ENCODE assay signal across 9 cellular contexts in the genomic region with DNA sequence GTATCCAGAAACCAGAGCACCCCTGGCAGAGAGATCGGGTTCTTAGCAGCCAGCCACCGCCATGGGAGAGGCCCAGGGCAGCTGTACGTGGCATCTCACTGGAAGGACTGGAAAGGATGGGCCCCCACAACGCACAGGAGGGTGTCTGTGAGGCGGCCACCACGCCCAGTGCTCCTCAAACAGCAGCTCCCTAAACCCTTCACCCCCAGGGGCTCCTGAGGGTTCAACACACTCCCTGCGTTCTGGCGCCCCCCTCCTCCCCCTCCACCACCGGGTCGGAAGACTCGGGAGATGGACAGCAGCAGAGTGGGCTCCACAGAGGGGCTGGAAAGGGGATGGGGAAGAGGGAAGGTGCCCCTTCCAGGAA. TPM values are rescaled to one million over a fixed set of nuclear protein-coding genes. Genes with fewer than 3 reads are reported as not detected.
DNase-seq lines count a peak whose midpoint lies in the region; ATAC-seq and TF ChIP-seq lines count a peak whose summit lies in the region.
"Had no signal": no experiment of that assay in that cellular context is flagged by ENCODE, and none has a peak within 500 bp of the region (broad histone marks: within the 10 kb centered on the region; RNA-seq: fewer than 3 reads in every experiment).

No MANE protein-coding gene starts in this region.

- H3K27ac ChIP-seq in testis = peak overlapping the region; percentile 50

- peak overlapping the region; percentile 61 for H3K4me3 ChIP-seq in iPS-11a (ENCODE audit: low read depth, low read length)
- H3K4me3 ChIP-seq in testis = peak overlapping the region; percentile 51 to 52

- CTCF ChIA-PET in activated B cell treated with CpG ODN at 0.5 μM for 24 hours (lab: Charles Lee) = no interaction called here

- TF ChIP-seq POLR2A in testis (IDR thresholded peaks at IDR 0.05) = no peak

- H3K9me3 Mint-ChIP-seq in activated T-cell treated with anti-CD3 and anti-CD28 coated beads, Interleukin-2, amount 50 U/mL, for 24 hours = no peaks in the 10 kb centered on the region
- H3K9me3 Mint-ChIP-seq in activated B cell treated with CpG ODN at 0.5 μM for 24 hours = no peaks in the 10 kb centered on the region

- H3K4me1 ChIP-seq in testis = peaks cover 11% of the 10 kb centered on the region

- H3K4me1 Mint-ChIP-seq in activated T-cell treated with anti-CD3 and anti-CD28 coated beads, Interleukin-2, amount 50 U/mL, for 24 hours (ENCODE audit: low read depth) = peaks cover 8% of the 10 kb centered on the region
- peaks cover 18% of the 10 kb centered on the region for H3K4me1 Mint-ChIP-seq in activated B cell treated with CpG ODN at 0.5 μM for 24 hours

- 25 to 33% methylated on average over 4 to 8 of the region's 11 CpGs for WGBS in testis, 2 donors

- H3K27me3 ChIP-seq in testis = no peaks in the 10 kb centered on the region

- POLR2A ChIA-PET in activated B cell treated with CpG ODN at 0.5 μM for 24 hours (lab: Charles Lee) = interaction anchor here (4.2 kb wide), 1 partner anchor 10 kb away, joined by 17 read pairs; the partner anchor contains the start of gene HDAC10

- H3K36me3 ChIP-seq in testis (ENCODE audit: low read depth, missing control alignments) = no peaks in the 10 kb centered on the region

- DNase-seq in activated T-cell treated with anti-CD3 and anti-CD28 coated beads, Interleukin-2, amount 50 U/mL, for 24 hours = no peak
- no peak for DNase-seq in activated T-cell treated with anti-CD3 and anti-CD28 coated beads, Interleukin-2, amount 50 U/mL, for 1 hour
- DNase-seq in activated B cell treated with CpG ODN at 0.5 μM for 24 hours = no peak
- DNase-seq in testis = no peak
- DNase-seq in AML-193 (lab: John Stamatoyannopoulos, UW) = no peak
- no peak for DNase-seq in UCSD-AML1 (lab: John Stamatoyannopoulos, UW; ENCODE audit: unreplicated experiment)
- DNase-seq in ureter (ENCODE audit: low spot score) = no peak
- DNase-seq: cerebellar nuclear complex had no signal

- H3K4me3 Mint-ChIP-seq in activated T-cell treated with anti-CD3 and anti-CD28 coated beads, Interleukin-2, amount 50 U/mL, for 24 hours = peak overlapping the region; percentile 55
- peak overlapping the region; percentile 15 for H3K4me3 Mint-ChIP-seq in activated B cell treated with CpG ODN at 0.5 μM for 24 hours

- H3K36me3 Mint-ChIP-seq in activated T-cell treated with anti-CD3 and anti-CD28 coated beads, Interleukin-2, amount 50 U/mL, for 24 hours (ENCODE audit: low read depth) = no peaks in the 10 kb centered on the region
- no peaks in the 10 kb centered on the region for H3K36me3 Mint-ChIP-seq in activated B cell treated with CpG ODN at 0.5 μM for 24 hours (ENCODE audit: low read depth)

- intact Hi-C loops in activated B cell treated with CpG ODN at 0.5 μM for 24 hours (cut with micrococcal nuclease) (no loop called here), testis (cut with DNase I; ENCODE audit: low total_unique reads) (no loop called here)

- no peak overlapping the region for H3K27ac Mint-ChIP-seq in activated T-cell treated with anti-CD3 and anti-CD28 coated beads, Interleukin-2, amount 50 U/mL, for 24 hours
- no peak overlapping the region for H3K27ac Mint-ChIP-seq in activated B cell treated with CpG ODN at 0.5 μM for 24 hours

- no peaks in the 10 kb centered on the region for H3K9me3 ChIP-seq in testis

- TF ChIP-seq CTCF in activated B cell treated with CpG ODN at 0.5 μM for 24 hours (IDR thresholded peaks at IDR 0.05) (no peak), testis (IDR thresholded peaks at IDR 0.05) (no peak)

- no peak for ATAC-seq in activated B cell treated with CpG ODN at 0.5 μM for 24 hours (ENCODE audit: low read depth)

- peaks cover 52% of the 10 kb centered on the region for H3K27me3 Mint-ChIP-seq in activated T-cell treated with anti-CD3 and anti-CD28 coated beads, Interleukin-2, amount 50 U/mL, for 24 hours
- H3K27me3 Mint-ChIP-seq in activated B cell treated with CpG ODN at 0.5 μM for 24 hours = peaks cover 13% of the 10 kb centered on the region

RNA-seq across cellular contexts. Expression of gene MAPK12, which starts 1.1 kb away (rescaled TPM):
- 4.1 and 4.4 TPM in 2 replicates for total RNA-seq in activated B cell treated with CpG ODN at 0.5 μM for 24 hours
- total RNA-seq in testis = 10 to 100 TPM; 22.3 to 25.1 TPM
- 9.1 TPM for polyA plus RNA-seq in testis (ENCODE audit: insufficient read depth, low read depth, low replicate concordance)
- 14.1 TPM for total RNA-seq in ureter

RNA-seq across cellular contexts. Expression of gene HDAC10, which starts 9.4 kb away (rescaled TPM):
- total RNA-seq in activated B cell treated with CpG ODN at 0.5 μM for 24 hours = 65.0 and 68.2 TPM in 2 replicates
- 10 to 100 TPM; 32.1 to 33.1 TPM for total RNA-seq in testis
- 13.5 TPM for polyA plus RNA-seq in testis (ENCODE audit: insufficient read depth, low read depth, low replicate concordance)
- 52.4 TPM for total RNA-seq in ureter

RNA-seq across cellular contexts. Expression of gene MAPK11, which starts 9.8 kb away (rescaled TPM):
- total RNA-seq in activated B cell treated with CpG ODN at 0.5 μM for 24 hours (10.7 and 11.3 TPM in 2 replicates), testis (10 to 100 TPM in 1 of 2 donors, 1 to 10 TPM in 1; 8.3 to 10.7 TPM), ureter (15.4 TPM)
- polyA plus RNA-seq in testis (ENCODE audit: insufficient read depth, low read depth, low replicate concordance) = 6.4 TPM

RNA-seq across cellular contexts. Expression of gene TUBGCP6, which starts 15.6 kb away (rescaled TPM):
- total RNA-seq in activated B cell treated with CpG ODN at 0.5 μM for 24 hours (87.5 and 103 TPM in 2 replicates), testis (100 to 1,000 TPM; 136 to 143 TPM), ureter (57.2 TPM)
- 40.2 TPM for polyA plus RNA-seq in testis (ENCODE audit: insufficient read depth, low read depth, low replicate concordance)

RNA-seq across cellular contexts. Expression of gene PLXNB2, which starts 47.0 kb away (rescaled TPM):
- 18.6 and 20.6 TPM in 2 replicates for total RNA-seq in activated B cell treated with CpG ODN at 0.5 μM for 24 hours
- 100 to 1,000 TPM; 219 to 243 TPM for total RNA-seq in testis
- 98.0 TPM for polyA plus RNA-seq in testis (ENCODE audit: insufficient read depth, low read depth, low replicate concordance)
- total RNA-seq in ureter = 443 TPM
